8 cellular contexts compared by ENCODE assay signal in the genomic region with DNA sequence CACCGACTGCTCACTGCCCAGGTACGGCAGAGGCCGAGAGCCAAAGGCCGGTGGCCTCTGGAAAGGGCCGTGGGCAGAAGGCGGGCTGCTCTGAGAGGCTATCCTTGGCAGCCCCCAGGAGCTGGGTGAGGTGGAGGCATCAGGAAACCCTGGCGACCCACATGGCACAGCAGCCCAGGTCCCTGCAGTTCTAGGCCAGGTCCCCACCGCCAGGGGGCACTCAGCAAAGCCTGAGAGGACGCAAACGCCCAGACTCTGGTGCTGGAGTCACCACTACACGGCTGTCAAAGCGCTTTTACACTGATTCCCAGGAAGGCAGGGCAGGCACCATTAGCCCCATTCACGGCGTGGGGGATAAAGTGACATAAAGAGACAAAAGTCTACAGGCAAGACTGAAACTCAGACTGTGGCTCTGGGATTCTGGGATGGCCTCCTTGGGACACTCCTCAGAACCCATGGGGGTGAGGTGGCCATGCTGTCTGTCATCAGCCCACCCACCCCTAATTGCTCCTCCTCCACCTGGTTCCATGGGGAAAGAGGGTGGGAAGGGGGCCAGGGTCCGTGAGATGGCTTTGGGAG. TPM values are rescaled to one million over a fixed set of nuclear protein-coding genes. Genes with fewer than 3 reads are reported as not detected.
DNase-seq lines count a peak whose midpoint lies in the region; ATAC-seq and TF ChIP-seq lines count a peak whose summit lies in the region.

No MANE protein-coding gene starts in this region.

- H3K4me3 ChIP-seq in HFF-Myc (replicated peaks; ENCODE audit: low read depth, low read length) = peak overlapping the region; percentile 50; the same call in 1 of the 2 replicates

- peak; percentile 95 for TF ChIP-seq CTCF in HFF-Myc (IDR thresholded peaks at IDR 0.05; ENCODE audit: low read depth, low read length, missing control alignments)

- ATAC-seq in GM19452 (IDR thresholded peaks at IDR 0.05; ENCODE audit: unreplicated experiment) = no peak

- DNase-seq in COLO829 (ENCODE audit: low spot score) (peak; percentile 81), HFF-Myc (ENCODE audit: extremely low read depth, low read depth) (peak; percentile 67), NCI-H460 (ENCODE audit: extremely low read depth, low read depth) (peak; percentile 74), cerebellum (ENCODE audit: low spot score) (peak; percentile 86), kidney glomerular epithelial cell (lab: John Stamatoyannopoulos, UW) (peak; percentile 68)
- peak; percentile 80 to 86 for DNase-seq in activated CD4-positive, alpha-beta T cell treated with anti-CD3 and anti-CD28 coated beads for 24 hours (ENCODE audit: low read depth in 2 of 2)
- DNase-seq in stimulated activated CD4-positive, alpha-beta T cell treated with anti-CD3 and anti-CD28 coated beads, Interleukin-2, amount 100 ng/mL, for 24 hours = peak; percentile 91 to 93

RNA-seq across cellular contexts. Expression of gene PLEKHG5, which starts 4.9 kb away (rescaled TPM):
- total RNA-seq in NCI-H460 (2014; rRNA removed; shearing (Covaris generic)) = 3.4 and 3.6 TPM in 2 replicates
- 9.3 and 13.3 TPM in 2 replicates for polyA plus RNA-seq in NCI-H460 (2014; cell fraction: nucleus; rRNA removed)
- total RNA-seq in cerebellum = 13.5 TPM

RNA-seq across cellular contexts. Expression of gene TNFRSF25, which starts 20.5 kb away (rescaled TPM):
- 3.3 and 4.2 TPM in 2 replicates for total RNA-seq in NCI-H460 (2014; rRNA removed; shearing (Covaris generic))
- polyA plus RNA-seq in NCI-H460 (2014; cell fraction: nucleus; rRNA removed) = 25.3 and 25.6 TPM in 2 replicates
- 9.5 TPM for total RNA-seq in cerebellum
